ENCODE assay signal across 24 cellular contexts in the genomic region with DNA sequence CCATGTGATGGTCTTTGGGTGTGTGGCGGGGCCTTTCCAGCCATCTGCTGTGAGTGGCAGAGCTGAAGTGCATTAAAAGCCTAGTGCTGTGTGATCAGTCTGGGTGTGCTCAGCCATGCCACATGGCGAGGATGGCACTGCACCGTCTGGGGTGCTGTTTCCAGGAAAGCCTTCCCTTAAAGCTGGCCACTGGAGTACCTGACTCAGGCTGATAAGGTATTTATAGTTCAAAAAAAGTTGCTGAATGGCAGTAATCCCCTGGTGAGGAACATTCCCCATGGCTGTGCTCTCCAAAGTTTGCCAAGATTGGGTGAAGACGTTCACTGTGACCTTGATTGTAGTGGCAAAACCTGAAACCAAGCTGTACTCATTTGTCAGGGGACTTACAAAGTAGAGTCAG. TPM values are rescaled to one million over a fixed set of nuclear protein-coding genes. Genes with fewer than 3 reads are reported as not detected.
DNase-seq lines count a peak whose midpoint lies in the region; ATAC-seq, FAIRE-seq and TF ChIP-seq lines count a peak whose summit lies in the region.
"Had no signal": no experiment of that assay in that cellular context is flagged by ENCODE, and none has a peak within 500 bp of the region (broad histone marks: within the 10 kb centered on the region; RNA-seq: fewer than 3 reads in every experiment).

No MANE protein-coding gene starts in this region.

- BruUV-seq in IMR-90 (replicated peaks; lab: Mats Ljungman, UMichigan) = no TSS peak

- no peak overlapping the region for H3K27ac ChIP-seq in IMR-90 (ENCODE audit: insufficient read depth, low read length)
- peak overlapping the region in 2 of 3 donors; percentile 22 to 38 for H3K27ac ChIP-seq in right lobe of liver
- H3K27ac ChIP-seq: brain microvascular endothelial cell, C4-2B, HL-60, pancreas, suprapubic skin had no signal

- H3K9me3 Mint-ChIP-seq in CD14-positive monocyte (no peaks in the 10 kb centered on the region), brain (no peaks in the 10 kb centered on the region)
- H3K9me3 Mint-ChIP-seq: nephron progenitor cell had no signal

- WGBS in IMR-90 (ENCODE audit: extremely low coverage in 2 of 2, insufficient read length in 1 of 2), 2 experiments = 87% methylated on average over 3 of the region's 4 CpGs; no CpG with 5 or more reads in 1 of the 2 experiments
- WGBS in right lobe of liver (ENCODE audit: insufficient coverage, low coverage, low lambda C conversion rate, missing lambda C conversion rate) = 70% methylated on average over 3 of the region's 4 CpGs

- H2AK5ac ChIP-seq in IMR-90 (ENCODE audit: low read depth, low read length) = no peak overlapping the region

- ATAC-seq in IMR-90 (ENCODE audit: low read depth) (no peak), right lobe of liver (no peak)
- ATAC-seq in activated CD4-positive, CD25-positive, alpha-beta regulatory T cell treated with anti-CD3 and anti-CD28 coated beads, Interleukin-2, amount 50 U/mL, for 24 hours = no peak
- ATAC-seq: sciatic nerve had no signal

- H3K4me3 ChIP-seq in IMR-90 (ENCODE audit: insufficient read depth, low read depth, low read length) = no peak overlapping the region
- no peak overlapping the region for H3K4me3 ChIP-seq in right lobe of liver
- H3K4me3 ChIP-seq: pancreas, suprapubic skin had no signal

- no peak overlapping the region for H3K4me2 ChIP-seq in IMR-90 (ENCODE audit: low read depth, low read length)
- H3K4me2 ChIP-seq: SK-N-SH had no signal

- TF ChIP-seq POLR2A in IMR-90 (IDR thresholded peaks at IDR 0.05; ENCODE audit: low read depth, low read length) (no peak), right lobe of liver (IDR thresholded peaks at IDR 0.05) (no peak)

- in situ Hi-C loops in IMR-90 (cut with MboI; ENCODE audit: low sequenced_read_pairs) = no loop called here

- H3K4me3 Mint-ChIP-seq in CD14-positive monocyte = no peak overlapping the region
- peak overlapping the region in 4 of 5 experiments; percentile 1 to 92 (median 24) for H3K4me3 Mint-ChIP-seq in brain
- H3K4me3 Mint-ChIP-seq: nephron progenitor cell had no signal

- H3K18ac ChIP-seq in IMR-90 (ENCODE audit: low read depth, low read length) = no peak overlapping the region

- no peak overlapping the region for H3K23ac ChIP-seq in IMR-90 (ENCODE audit: low read depth, low read length)

- no peak for TF ChIP-seq RAD21 in IMR-90 (IDR thresholded peaks at IDR 0.05; ENCODE audit: low read length)

- no peak overlapping the region for H2BK15ac ChIP-seq in IMR-90 (ENCODE audit: low read depth, low read length)

- H3K27me3 ChIP-seq in IMR-90 (ENCODE audit: control insufficient read depth, insufficient read depth, low read length) = no peaks in the 10 kb centered on the region
- H3K27me3 ChIP-seq in right lobe of liver = no peaks in the 10 kb centered on the region
- H3K27me3 ChIP-seq: brain microvascular endothelial cell, pancreas, suprapubic skin had no signal

- no peak overlapping the region for H3K9ac ChIP-seq in IMR-90 (ENCODE audit: low read depth, low read length)
- H3K9ac ChIP-seq: SK-N-SH had no signal

- no peak overlapping the region for H4K91ac ChIP-seq in IMR-90 (ENCODE audit: insufficient read depth, low read depth, low read length)

- H3K9me3 ChIP-seq in IMR-90 (ENCODE audit: control insufficient read depth, insufficient read depth, low read length) (no peaks in the 10 kb centered on the region), right lobe of liver (no peaks in the 10 kb centered on the region)
- H3K9me3 ChIP-seq: pancreas, SK-N-SH, suprapubic skin had no signal

- H3K9me1 ChIP-seq in IMR-90 (ENCODE audit: insufficient read depth, low read length) = peaks cover 29% of the 10 kb centered on the region

- peak overlapping the region; percentile 43 for H2AFZ ChIP-seq in IMR-90 (replicated peaks; ENCODE audit: low read length, poor library complexity)

- H3K4me1 Mint-ChIP-seq in CD14-positive monocyte (peaks cover 30% of the 10 kb centered on the region), brain (peaks cover 55% of the 10 kb centered on the region)

- H2BK120ac ChIP-seq in IMR-90 (ENCODE audit: low read depth, low read length) = no peak overlapping the region

- H2BK20ac ChIP-seq in IMR-90 (ENCODE audit: low read depth, low read length) = no peak overlapping the region

- H3K4me1 ChIP-seq in IMR-90 (ENCODE audit: control insufficient read depth, insufficient read depth, low read length) (peaks cover 14% of the 10 kb centered on the region), right lobe of liver (peaks cover 0 to 40% (median 20%) of the 10 kb centered on the region in 4 donors)

- H3K36me3 Mint-ChIP-seq in CD14-positive monocyte = peaks cover 60 to 81% of the 10 kb centered on the region in 2 donors
- H3K36me3 Mint-ChIP-seq in brain = peaks cover 88% of the 10 kb centered on the region

- intact Hi-C loops in CD14-positive monocyte (cut with micrococcal nuclease) (no loop called here), IMR-90 (cut with micrococcal nuclease) (no loop called here), right lobe of liver (cut with DNase I) (no loop called here)

- no peak overlapping the region for H4K5ac ChIP-seq in IMR-90 (ENCODE audit: low read depth, low read length)

- TF ChIP-seq CTCF in CD14-positive monocyte (IDR thresholded peaks at IDR 0.05) (no peak), IMR-90 (conservative IDR thresholded peaks at IDR 0.05; ENCODE audit: low read depth, low read length) (no peak), brain (conservative IDR thresholded peaks at IDR 0.05) (no peak), right lobe of liver (IDR thresholded peaks at IDR 0.05) (no peak), D721Med (IDR thresholded peaks at IDR 0.05; ENCODE audit: insufficient read depth, missing control alignments) (no peak)

- dilution Hi-C loops in IMR-90 (cut with HindIII; ENCODE audit: low sequenced_read_pairs, unreplicated experiment) = no loop called here

- H4K8ac ChIP-seq in IMR-90 (ENCODE audit: low read depth in 2 of 2, low read length in 2 of 2) = no peak overlapping the region

- no peak overlapping the region for H2AK9ac ChIP-seq in IMR-90 (replicated peaks; ENCODE audit: low read depth, low read length, poor library complexity)

- H3K56ac ChIP-seq in IMR-90 (ENCODE audit: extremely low read depth, insufficient read depth, low read length) = no peak overlapping the region

- H3K27ac Mint-ChIP-seq in CD14-positive monocyte (peak overlapping the region in 5 of 7 donors; percentile 12 to 51 (median 33)), brain (peak overlapping the region; percentile 1 to 38 (median 14))

- POLR2A ChIA-PET in IMR-90 (lab: Charles Lee; ENCODE audit: unreplicated experiment) = no interaction called here

- peaks cover 46% of the 10 kb centered on the region for H4K20me1 ChIP-seq in IMR-90 (ENCODE audit: insufficient read depth, low read length)

- no peak overlapping the region for H3K4ac ChIP-seq in IMR-90 (ENCODE audit: low read depth, low read length)

- H3K14ac ChIP-seq in IMR-90 (replicated peaks; ENCODE audit: low read depth, low read length) = no peak overlapping the region

- FAIRE-seq in D721Med (lab: Jason Lieb, UNC) = no peak
- FAIRE-seq: pancreas had no signal

- H3K27me3 Mint-ChIP-seq in CD14-positive monocyte (ENCODE audit: low read depth in 3 of 3) (no peaks in the 10 kb centered on the region), brain (peaks cover 5% of the 10 kb centered on the region)

- peaks cover 39 to 79% of the 10 kb centered on the region in 2 experiments for H3K79me1 ChIP-seq in IMR-90 (ENCODE audit: low read depth in 1 of 2, low read length in 2 of 2)

- DNase-seq in CD14-positive monocyte (ENCODE audit: low spot score) (no peak), IMR-90 (no peak), right lobe of liver (no peak), D721Med (ENCODE audit: insufficient read length, low spot score) (no peak)
- DNase-seq in stimulated activated CD4-positive, alpha-beta T cell treated with anti-CD3 and anti-CD28 coated beads, Interleukin-15, amount 100 ng/mL, for 24 hours = no peak
- DNase-seq: activated effector memory CD4-positive, alpha-beta T cell treated with anti-CD3 and anti-CD28 coated beads, Interleukin-2, amount 50 U/mL, for 16 hours; brain microvascular endothelial cell; islet precursor cell; Karpas-422; mammary epithelial cell; NCI-H1436 treated with DMSO at 0.1 percent for 48 hours; NCI-H446; NCI-H774; nephron progenitor cell; pancreas; SK-N-SH; stimulated activated CD4-positive, alpha-beta T cell treated with anti-CD3 and anti-CD28 coated beads, Interleukin-4, amount 100 ng/mL, for 4 hours; stimulated activated naive CD4-positive, alpha-beta T cell had no signal

- CTCF ChIA-PET in IMR-90 (lab: Yijun Ruan, JAX) = no interaction called here

- H2BK5ac ChIP-seq in IMR-90 (ENCODE audit: low read depth, low read length, poor library complexity, severe bottlenecking) = no peak overlapping the region

- H3K36me3 ChIP-seq in IMR-90 (ENCODE audit: control insufficient read depth, insufficient read depth, low read length) (peaks cover 59% of the 10 kb centered on the region), right lobe of liver (peaks cover 0 to 61% (median 24%) of the 10 kb centered on the region in 4 donors)

RNA-seq across cellular contexts. Expression of gene GPI, which starts 6.0 kb away (rescaled TPM):
- polyA plus RNA-seq in CD14-positive monocyte (100 to 1,000 TPM in 1 of 2 donors, 10 to 100 TPM in 1; 81.2 to 107 TPM), IMR-90 (2012; rRNA removed) (239 and 245 TPM in 2 replicates), brain (ENCODE audit: insufficient read depth, low read depth, low replicate concordance) (326 TPM)
- total RNA-seq in IMR-90 (2012; rRNA removed) (142 and 147 TPM in 2 replicates), right lobe of liver (100 to 1,000 TPM; 163 to 364 (median 256) TPM)
- 215 and 276 TPM in 2 replicates for polyA plus RNA-seq in IMR-90 (2012; cell fraction: cytosol; rRNA removed)
- polyA plus RNA-seq in IMR-90 (2012; cell fraction: nucleus; rRNA removed; ENCODE audit: low replicate concordance) = 155 and 257 TPM in 2 replicates

RNA-seq across cellular contexts. Expression of gene PDCD2L, which starts 33.2 kb away (rescaled TPM):
- polyA plus RNA-seq in CD14-positive monocyte = 1 to 10 TPM; 4.9 to 5.0 TPM
- 10.6 and 12.2 TPM in 2 replicates for total RNA-seq in IMR-90 (2012; rRNA removed)
- polyA plus RNA-seq in IMR-90 (2012; rRNA removed) = 12.1 and 13.0 TPM in 2 replicates
- 11.7 and 13.0 TPM in 2 replicates for polyA plus RNA-seq in IMR-90 (2012; cell fraction: cytosol; rRNA removed)
- polyA plus RNA-seq in IMR-90 (2012; cell fraction: nucleus; rRNA removed; ENCODE audit: low replicate concordance) = 6.2 and 6.9 TPM in 2 replicates
- 20.0 TPM for polyA plus RNA-seq in brain (ENCODE audit: insufficient read depth, low read depth, low replicate concordance)
- total RNA-seq in right lobe of liver = 10 to 100 TPM in 2 of 6 experiments, 1 to 10 TPM in 4; 3.0 to 13.4 (median 4.5) TPM

RNA-seq across cellular contexts. Expression of gene UBA2, which starts 57.2 kb away (rescaled TPM):
- 10 to 100 TPM; 42.7 to 52.1 TPM for polyA plus RNA-seq in CD14-positive monocyte
- 135 and 153 TPM in 2 replicates for total RNA-seq in IMR-90 (2012; rRNA removed)
- polyA plus RNA-seq in IMR-90 (2012; rRNA removed) = 82.3 and 82.8 TPM in 2 replicates
- 14.1 and 26.7 TPM in 2 replicates for polyA plus RNA-seq in IMR-90 (2012; cell fraction: cytosol; rRNA removed)
- 5.9 and 37.2 TPM in 2 replicates for polyA plus RNA-seq in IMR-90 (2012; cell fraction: nucleus; rRNA removed; ENCODE audit: low replicate concordance)
- polyA plus RNA-seq in brain (ENCODE audit: insufficient read depth, low read depth, low replicate concordance) = 61.1 TPM
- 10 to 100 TPM; 16.8 to 33.0 (median 25.2) TPM for total RNA-seq in right lobe of liver

Comparison
In these comparisons a context has a peak if more than half of its experiments do, and no peak if none do; other contexts are left out.
1. H3K4me3 Mint-ChIP-seq: peak in brain (4 of 5); none in CD14-positive monocyte (0 of 2).